In the genomic region with DNA sequence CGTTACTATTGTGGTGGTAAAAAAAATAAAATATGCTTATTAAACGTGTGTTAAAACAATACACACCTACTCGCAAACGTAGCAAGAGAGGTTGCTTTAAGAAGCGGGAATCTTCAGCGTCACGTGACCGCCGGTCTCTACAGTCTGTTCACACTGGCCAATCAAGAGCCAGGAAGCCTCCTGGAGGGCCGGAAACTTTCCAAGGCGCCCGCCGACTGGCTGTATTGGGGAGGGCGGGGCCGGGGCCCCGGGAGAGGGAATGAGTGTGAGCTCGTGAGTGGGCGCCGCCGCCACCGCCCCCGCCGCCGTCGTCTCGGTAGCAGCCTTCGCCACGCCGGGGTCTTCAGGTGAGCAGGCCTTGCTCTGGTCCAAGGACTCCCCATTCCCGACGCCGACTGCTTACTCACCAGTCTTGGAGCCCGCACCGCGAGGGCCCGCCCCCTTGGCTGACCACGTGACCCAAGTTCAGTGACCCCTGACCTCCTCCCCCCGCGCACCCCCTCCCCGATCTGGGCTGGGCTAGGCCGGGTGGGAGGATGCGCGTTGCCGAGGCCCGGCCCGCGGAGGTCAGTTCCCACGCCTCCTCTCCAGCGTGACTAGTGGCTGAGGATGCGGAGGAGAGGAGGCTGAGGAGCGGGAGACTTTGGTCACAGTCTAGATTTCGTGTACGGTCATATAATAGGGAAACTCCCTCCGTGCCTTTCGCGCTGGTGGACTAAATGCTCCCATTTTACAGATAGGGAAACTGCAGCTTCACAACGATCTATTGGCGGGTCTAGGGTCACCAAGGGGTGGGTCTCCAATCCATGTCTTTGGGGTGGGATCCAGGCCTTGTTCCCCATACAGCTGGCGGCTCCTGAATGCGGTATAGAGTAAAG, we compare ENCODE assay signal across 8 cellular contexts. TPM values are rescaled to one million over a fixed set of nuclear protein-coding genes. Genes with fewer than 3 reads are reported as not detected.
DNase-seq lines count a peak whose midpoint lies in the region; ATAC-seq lines count a peak whose summit lies in the region.

Gene TAF6L, plus strand, starts transcription at position 253 of the 878 bp plus-strand sequence. CDS start 4,388 bp downstream, outside the sequence.

- no peak within 1 kb of the TSS for H2BK15ac ChIP-seq in mesendoderm (replicated peaks; ENCODE audit: low read depth)

- H3K18ac ChIP-seq in mesendoderm (ENCODE audit: low read length): peak within 1 kb of the TSS; percentile 96

- H3K36me3 ChIP-seq in endocrine pancreas (ENCODE audit: control insufficient read depth, insufficient read depth, low read length) (no peaks in the 10 kb centered on the region), mesendoderm (ENCODE audit: control insufficient read depth, insufficient read depth, low read length) (peaks cover 4% of the 10 kb centered on the region)

- H4K8ac ChIP-seq in mesendoderm (ENCODE audit: low read depth, low read length): peak within 1 kb of the TSS; percentile 43

- no peak within 1 kb of the TSS for H3K23ac ChIP-seq in mesendoderm (ENCODE audit: low read length)

- H3K27ac ChIP-seq in mesendoderm (ENCODE audit: low read depth, low read length): peak within 1 kb of the TSS; percentile 97

- peak within 1 kb of the TSS; percentile 30 for H2AK5ac ChIP-seq in mesendoderm (ENCODE audit: low read length)

- H3K4me1 ChIP-seq in endocrine pancreas (ENCODE audit: control insufficient read depth, insufficient read depth, low read length): no peaks in the 10 kb centered on the region
- H3K4me1 ChIP-seq in mesendoderm (ENCODE audit: control insufficient read depth, low read depth, low read length): peaks cover 4% of the 10 kb centered on the region

- WGBS in mesendoderm (ENCODE audit: extremely low coverage, insufficient coverage, low lambda C conversion rate): no CpG with 5 or more reads among the region's 60 CpGs

- no peaks in the 10 kb centered on the region for H3K9me3 ChIP-seq in endocrine pancreas (ENCODE audit: control insufficient read depth, low read length)

- peak within 1 kb of the TSS; percentile 85 for H2BK5ac ChIP-seq in mesendoderm (ENCODE audit: low read length)

- peaks cover 8% of the 10 kb centered on the region for H3K79me1 ChIP-seq in mesendoderm (ENCODE audit: low read length)

- H3K9ac ChIP-seq in endocrine pancreas (ENCODE audit: control insufficient read depth, insufficient read depth, low read length) (peak within 1 kb of the TSS; percentile 70), mesendoderm (ENCODE audit: low read length) (peak within 1 kb of the TSS; percentile 93)

- peak; percentile 33 for ATAC-seq in GM19468 (IDR thresholded peaks at IDR 0.05; ENCODE audit: extremely low read depth, unreplicated experiment)

- peak within 1 kb of the TSS; percentile 88 for H3K4me2 ChIP-seq in mesendoderm (ENCODE audit: low read length)

- peaks cover 4% of the 10 kb centered on the region for H3K79me2 ChIP-seq in mesendoderm (ENCODE audit: control insufficient read depth, insufficient read depth, low read length)

- peak within 1 kb of the TSS; percentile 84 for H4K5ac ChIP-seq in mesendoderm (ENCODE audit: low read length)

- H3K4ac ChIP-seq in mesendoderm (ENCODE audit: low read depth, low read length): peak within 1 kb of the TSS; percentile 87

- H3K27me3 ChIP-seq in endocrine pancreas (ENCODE audit: control insufficient read depth, insufficient read depth, low read length) (no peaks in the 10 kb centered on the region), mesendoderm (ENCODE audit: insufficient read depth, low read length, poor library complexity) (no peaks in the 10 kb centered on the region)

- H3K56ac ChIP-seq in mesendoderm (ENCODE audit: low read length): peak within 1 kb of the TSS; percentile 98

- H2BK120ac ChIP-seq in mesendoderm (ENCODE audit: low read depth, low read length): no peak within 1 kb of the TSS

- peak within 1 kb of the TSS; percentile 64 for H3K4me3 ChIP-seq in endocrine pancreas (ENCODE audit: control insufficient read depth, insufficient read depth, low read length)
- H3K4me3 ChIP-seq in mesendoderm (ENCODE audit: low read length): peak within 1 kb of the TSS; percentile 52

- DNase-seq in CMK (ENCODE audit: low read depth): peak; percentile 84
- peak; percentile 92 for DNase-seq in HS-5 (ENCODE audit: low read depth)
- peak; percentile 90 for DNase-seq in NOMO-1 treated with DMSO at 0.1 percent for 48 hours (lab: John Stamatoyannopoulos, UW; ENCODE audit: unreplicated experiment)
- peak; percentile 89 to 96 (median 89) for DNase-seq in activated CD8-positive, alpha-beta memory T cell treated with anti-CD3 and anti-CD28 coated beads for 48 hours (ENCODE audit: low read depth in 2 of 3, low spot score in 2 of 3)
- peak; percentile 99 for DNase-seq in mesendoderm
- DNase-seq in stimulated activated CD8-positive, alpha-beta memory T cell treated with anti-CD3 and anti-CD28 coated beads, Interleukin-15, amount 100 ng/mL, for 1 hour (ENCODE audit: low read depth): peak; percentile 81

RNA-seq across cellular contexts. Expression of gene TAF6L, which starts in this region (rescaled TPM):
- 10.7 TPM for polyA plus RNA-seq in mesendoderm (2013, experiment 1 of 2)
- polyA plus RNA-seq in mesendoderm (2013, experiment 2 of 2): 10.4 TPM

Comparison
In these comparisons a context has a peak if more than half of its experiments do, and no peak if none do; other contexts are left out.
1. Peak in every context shown above with its lines: DNase-seq, ATAC-seq, H3K4me3 ChIP-seq and H3K27ac ChIP-seq.